28 cellular contexts compared by ENCODE assay signal in genomic region chr11:92782806-92783205, GRCh38.
"Had no signal": no experiment of that assay in that cellular context is flagged by ENCODE, and none has a peak within 500 bp of the region (broad histone marks: within the 10 kb centered on the region; RNA-seq: fewer than 3 reads in every experiment).

No MANE protein-coding gene starts in this region.

- H3K4me3 ChIP-seq: SJCRH30 had no signal

- H3K36me3 ChIP-seq: SJCRH30, WERI-Rb-1 had no signal

- H3K9ac ChIP-seq: SK-N-SH had no signal

- H3K4me2 ChIP-seq: SK-N-SH had no signal

- H3K9me2 ChIP-seq: SK-N-SH had no signal

- DNase-seq: activated CD4-positive, alpha-beta T cell treated with anti-CD3 and anti-CD28 coated beads for 36 hours; activated CD8-positive, alpha-beta memory T cell treated with anti-CD3 and anti-CD28 coated beads, Interleukin-2, amount 50 U/mL, for 4 hours; activated CD8-positive, alpha-beta T cell treated with anti-CD3 and anti-CD28 coated beads for 36 hours; activated gamma-delta T cell treated with Interleukin-2 at 50 U/mL for 16 hours; activated naive CD4-positive, alpha-beta T cell treated with anti-CD3 and anti-CD28 coated beads, Interleukin-2, amount 10 ng/mL, durations not matched to agents 7 days and 5 days; activated naive CD8-positive, alpha-beta T cell treated with anti-CD3 and anti-CD28 coated beads for 36 hours; activated T-cell treated with anti-CD3 and anti-CD28 coated beads, Interleukin-2, amount 50 U/mL, for 72 hours; anterior cingulate cortex; cerebellar nuclear complex; Karpas-422; NCI-H1105 treated with DMSO at 0.1 percent for 48 hours; NCI-H1436 treated with DMSO at 0.1 percent for 48 hours; NCI-H187; NCI-H2171; NCI-H2227 treated with DMSO at 0.1 percent for 48 hours; NCI-H446 treated with DMSO at 0.1 percent for 48 hours; NCI-H526 treated with DMSO at 0.1 percent for 48 hours; NCI-H82; OCI-M1; RPMI8226; SJCRH30; SK-N-SH; T-helper 1 cell; WERI-Rb-1 had no signal

- H3K4me1 Mint-ChIP-seq: activated CD4-positive, alpha-beta T cell treated with anti-CD3 and anti-CD28 coated beads for 36 hours; activated naive CD4-positive, alpha-beta T cell treated with anti-CD3 and anti-CD28 coated beads, Interleukin-2, amount 10 ng/mL, durations not matched to agents 7 days and 5 days; activated naive CD8-positive, alpha-beta T cell treated with anti-CD3 and anti-CD28 coated beads for 36 hours had no signal

- ATAC-seq: activated CD4-positive, alpha-beta T cell treated with anti-CD3 and anti-CD28 coated beads for 36 hours; activated CD8-positive, alpha-beta T cell treated with anti-CD3 and anti-CD28 coated beads for 36 hours; activated T-cell treated with anti-CD3 and anti-CD28 coated beads, Interleukin-2, amount 50 U/mL, for 72 hours; Panc1; Right ventricle myocardium inferior had no signal

- H3K27me3 ChIP-seq: SJCRH30 had no signal

- H3K4me3 Mint-ChIP-seq: activated CD4-positive, alpha-beta T cell treated with anti-CD3 and anti-CD28 coated beads for 36 hours; activated CD8-positive, alpha-beta T cell treated with anti-CD3 and anti-CD28 coated beads for 36 hours; activated naive CD4-positive, alpha-beta T cell treated with anti-CD3 and anti-CD28 coated beads, Interleukin-2, amount 10 ng/mL, durations not matched to agents 7 days and 5 days; activated naive CD8-positive, alpha-beta T cell treated with anti-CD3 and anti-CD28 coated beads for 36 hours; activated T-cell treated with anti-CD3 and anti-CD28 coated beads, Interleukin-2, amount 50 U/mL, for 72 hours; brain had no signal

- H3K27me3 Mint-ChIP-seq: activated naive CD4-positive, alpha-beta T cell treated with anti-CD3 and anti-CD28 coated beads, Interleukin-2, amount 10 ng/mL, durations not matched to agents 7 days and 5 days; brain had no signal

- H3K36me3 Mint-ChIP-seq: activated naive CD4-positive, alpha-beta T cell treated with anti-CD3 and anti-CD28 coated beads, Interleukin-2, amount 10 ng/mL, durations not matched to agents 7 days and 5 days; activated naive CD8-positive, alpha-beta T cell treated with anti-CD3 and anti-CD28 coated beads for 36 hours had no signal

- H3K27ac Mint-ChIP-seq: activated CD4-positive, alpha-beta T cell treated with anti-CD3 and anti-CD28 coated beads for 36 hours; activated CD8-positive, alpha-beta T cell treated with anti-CD3 and anti-CD28 coated beads for 36 hours; activated naive CD4-positive, alpha-beta T cell treated with anti-CD3 and anti-CD28 coated beads, Interleukin-2, amount 10 ng/mL, durations not matched to agents 7 days and 5 days; activated naive CD8-positive, alpha-beta T cell treated with anti-CD3 and anti-CD28 coated beads for 36 hours; activated T-cell treated with anti-CD3 and anti-CD28 coated beads, Interleukin-2, amount 50 U/mL, for 72 hours; activated T-helper 2 cell treated with anti-CD3 and anti-CD28 coated beads, Interferon-gamma antibody, Interleukin-2, Interleukin-4, amounts not matched to agents 10 μg/mL and 5 μg/mL and 100 μg/mL, durations not matched to agents 14 hours and 24 hours and 36 hours; brain had no signal

- H3K9me3 ChIP-seq: SJCRH30, SK-N-SH had no signal

- H3K27ac ChIP-seq: SJCRH30, WERI-Rb-1 had no signal

- H3K9me3 Mint-ChIP-seq: activated CD8-positive, alpha-beta T cell treated with anti-CD3 and anti-CD28 coated beads for 36 hours; activated naive CD4-positive, alpha-beta T cell treated with anti-CD3 and anti-CD28 coated beads, Interleukin-2, amount 10 ng/mL, durations not matched to agents 7 days and 5 days; activated naive CD8-positive, alpha-beta T cell treated with anti-CD3 and anti-CD28 coated beads for 36 hours; activated T-helper 2 cell treated with anti-CD3 and anti-CD28 coated beads, Interferon-gamma antibody, Interleukin-2, Interleukin-4, amounts not matched to agents 10 μg/mL and 5 μg/mL and 100 μg/mL, durations not matched to agents 14 hours and 24 hours and 36 hours; brain had no signal

- H3K4me1 ChIP-seq: SJCRH30 had no signal
